ENCODE assay signal across 8 cellular contexts in genomic region chrX:55057691-55058249, GRCh38. TPM values are rescaled to one million over a fixed set of nuclear protein-coding genes. Genes with fewer than 3 reads are reported as not detected.
DNase-seq lines count a peak whose midpoint lies in the region; ATAC-seq, FAIRE-seq and TF ChIP-seq lines count a peak whose summit lies in the region.

No MANE protein-coding gene starts in this region.

- FAIRE-seq in GM18507 (lab: Jason Lieb, UNC), result peak; percentile 85
- peak; percentile 73 for FAIRE-seq in endothelial cell of umbilical vein (lab: Jason Lieb, UNC)

- H3K4me3 Mint-ChIP-seq in CD8-positive, alpha-beta T cell, result peak overlapping the region; percentile 71
- H3K4me3 Mint-ChIP-seq in WTC11 (no peak overlapping the region), naive B cell (peak overlapping the region; percentile 27 to 82 (median 60))

- H3K4me1 ChIP-seq in CD8-positive, alpha-beta T cell (ENCODE audit: insufficient read depth, low read length), result peaks cover 12% of the 10 kb centered on the region
- H3K4me1 ChIP-seq in MM.1S (ENCODE audit: low read length) (no peaks in the 10 kb centered on the region), endothelial cell of umbilical vein (ENCODE audit: control insufficient read depth, extremely low read depth, insufficient read depth, low read length) (peaks cover 4% of the 10 kb centered on the region)

- H3K36me3 Mint-ChIP-seq in CD8-positive, alpha-beta T cell, result no peaks in the 10 kb centered on the region
- H3K36me3 Mint-ChIP-seq in WTC11, result peaks cover 4% of the 10 kb centered on the region; the same call in 1 of the 2 replicates
- no peaks in the 10 kb centered on the region for H3K36me3 Mint-ChIP-seq in naive B cell

- peak; percentile 75 for ATAC-seq in CD8-positive, alpha-beta T cell
- ATAC-seq in WTC11 (peak; percentile 51; the same call in 1 of the 2 replicates), naive B cell (ENCODE audit: low read depth in 2 of 2) (peak; percentile 62 to 65), GM19035 (IDR thresholded peaks at IDR 0.05; ENCODE audit: unreplicated experiment) (no peak), HG03469 (IDR thresholded peaks at IDR 0.05; ENCODE audit: unreplicated experiment) (no peak)

- no peaks in the 10 kb centered on the region for H3K79me2 ChIP-seq in MM.1S (ENCODE audit: low read length)
- no peaks in the 10 kb centered on the region for H3K79me2 ChIP-seq in endothelial cell of umbilical vein (ENCODE audit: control insufficient read depth, insufficient read depth, low read length)

- intact Hi-C loops in CD8-positive, alpha-beta T cell (cut with DNase I, micrococcal nuclease), result loop anchor here (1.0 to 10.0 kb wide), 10 partner anchors 45 to 1015 kb away; partner anchors contain the start of genes PHF8 (in 2 of the 2), APEX2 (in 1 of the 2) and FAM120C (in 1 of the 2)
- intact Hi-C loops in endothelial cell of umbilical vein (cut with micrococcal nuclease), result loop anchor here (1.0 to 5.0 kb wide), 7 partner anchors 49 to 700 kb away; partner anchors contain the start of gene WNK3

- no peak overlapping the region for H3K9ac ChIP-seq in MM.1S (ENCODE audit: low read length)
- peak overlapping the region; percentile 62 for H3K9ac ChIP-seq in endothelial cell of umbilical vein (replicated peaks; ENCODE audit: extremely low read depth, insufficient read depth, low read length)

- H3K36me3 ChIP-seq in CD8-positive, alpha-beta T cell (ENCODE audit: insufficient read depth, low read length), result no peaks in the 10 kb centered on the region
- H3K36me3 ChIP-seq in MM.1S (replicated peaks; ENCODE audit: insufficient read depth, low read length) (no peaks in the 10 kb centered on the region), endothelial cell of umbilical vein (ENCODE audit: control insufficient read depth in 2 of 2, extremely low read depth in 1 of 2, insufficient read depth in 2 of 2, low read length in 2 of 2) (no peaks in the 10 kb centered on the region)

- peak overlapping the region; percentile 77 for H3K27ac Mint-ChIP-seq in CD8-positive, alpha-beta T cell
- H3K27ac Mint-ChIP-seq in WTC11 (no peak overlapping the region), naive B cell (peak overlapping the region in 3 of 6 donors; percentile 15 to 85 (median 53))

- H3F3A ChIP-seq in MM.1S (ENCODE audit: insufficient read depth, low read length), result no peaks in the 10 kb centered on the region

- no peaks in the 10 kb centered on the region for H3K9me2 ChIP-seq in MM.1S (replicated peaks; ENCODE audit: insufficient read depth, low read length)

- 0 out of 2 replicates have a peak overlapping the region, but pooled peaks have one; percentile 21 for H2AFZ ChIP-seq in MM.1S (ENCODE audit: low read length)
- peak overlapping the region; percentile 34 for H2AFZ ChIP-seq in endothelial cell of umbilical vein (ENCODE audit: low read depth, low read length)

- no peaks in the 10 kb centered on the region for H3K9me3 Mint-ChIP-seq in CD8-positive, alpha-beta T cell
- no peaks in the 10 kb centered on the region for H3K9me3 Mint-ChIP-seq in WTC11
- H3K9me3 Mint-ChIP-seq in naive B cell, result peaks cover 0 to 1% (median 0%) of the 10 kb centered on the region in 7 donors

- H4K20me1 ChIP-seq in MM.1S (ENCODE audit: insufficient read depth, low read length) (no peaks in the 10 kb centered on the region), endothelial cell of umbilical vein (replicated peaks; ENCODE audit: control insufficient read depth, extremely low read depth, insufficient read depth, low read length) (no peaks in the 10 kb centered on the region)

- POLR2A ChIA-PET in CD8-positive, alpha-beta T cell (lab: Charles Lee), result interaction anchor here (1.0 kb wide), 1 partner anchor 57 kb away, joined by 3 read pairs; the partner anchor contains the start of gene APEX2
- POLR2A ChIA-PET in WTC11 (lab: Charles Lee), result no interaction called here
- POLR2A ChIA-PET in endothelial cell of umbilical vein (lab: Charles Lee), result no interaction called here

- peak overlapping the region; percentile 20 for H3K4me3 ChIP-seq in CD8-positive, alpha-beta T cell (ENCODE audit: low read depth, low read length)
- H3K4me3 ChIP-seq in MM.1S (ENCODE audit: low read length), result no peak overlapping the region; the same call in 1 of the 2 replicates
- H3K4me3 ChIP-seq in endothelial cell of umbilical vein (replicated peaks in 1 of 3; ENCODE audit: insufficient read depth in 1 of 3, low read depth in 1 of 3, low read length in 3 of 3), result peak overlapping the region in 1 of 3 experiments; percentile 15

- TF ChIP-seq POLR2A in endothelial cell of umbilical vein (IDR thresholded peaks at IDR 0.05; ENCODE audit: low read depth, low read length), result no peak

- H3K9me1 ChIP-seq in endothelial cell of umbilical vein (replicated peaks; ENCODE audit: control insufficient read depth, extremely low read depth, insufficient read depth, low read length), result no peaks in the 10 kb centered on the region

- H3K4me2 ChIP-seq in MM.1S (ENCODE audit: low read depth, low read length) (peak overlapping the region; percentile 47), endothelial cell of umbilical vein (ENCODE audit: insufficient read depth, low read length) (peak overlapping the region; percentile 92)

- H3K27me3 Mint-ChIP-seq in CD8-positive, alpha-beta T cell (ENCODE audit: low read depth), result no peaks in the 10 kb centered on the region
- H3K27me3 Mint-ChIP-seq in WTC11 (ENCODE audit: low read depth) (no peaks in the 10 kb centered on the region; the same call in 1 of the 2 replicates), naive B cell (no peaks in the 10 kb centered on the region)

- CTCF ChIA-PET in CD8-positive, alpha-beta T cell (lab: Charles Lee), result interaction anchor here (0.7 to 1.1 kb wide), 10 partner anchors 19 to 1191 kb away, joined by 3 to 22 read pairs (median 3); no protein-coding TSS in a partner anchor
- CTCF ChIA-PET in WTC11 (lab: Charles Lee) (interaction anchor here (1.1 kb wide), 1 partner anchor 123 kb away, joined by 3 read pairs; no protein-coding TSS in a partner anchor), endothelial cell of umbilical vein (lab: Charles Lee) (interaction anchor here (0.6 to 1.3 kb wide), 8 partner anchors 13 to 1740 kb away, joined by 3 to 33 read pairs (median 4); partner anchors contain the start of gene APEX2)

- DNase-seq in CD8-positive, alpha-beta T cell, result peak in 3 of 7 experiments; percentile 1 to 33 (median 16)
- peak; percentile 3 for DNase-seq in GM18507 (ENCODE audit: extremely low spot score, insufficient read length, low read depth)
- peak; percentile 40 for DNase-seq in MM.1S
- DNase-seq in WTC11 (ENCODE audit: low spot score), result peak; percentile 11
- peak; percentile 65 for DNase-seq in endothelial cell of umbilical vein (ENCODE audit: low read depth, low spot score)
- DNase-seq in naive B cell, result peak; percentile 19

- no TSS peak for BruUV-seq in endothelial cell of umbilical vein (replicated peaks; lab: Mats Ljungman, UMichigan)

- no peaks in the 10 kb centered on the region for H3K27me3 ChIP-seq in CD8-positive, alpha-beta T cell (ENCODE audit: insufficient read depth, low read length)
- no peaks in the 10 kb centered on the region for H3K27me3 ChIP-seq in MM.1S (replicated peaks; ENCODE audit: insufficient read depth, low read length)
- H3K27me3 ChIP-seq in endothelial cell of umbilical vein (ENCODE audit: control insufficient read depth in 2 of 2, insufficient read depth in 2 of 2, low read length in 2 of 2), result no peaks in the 10 kb centered on the region

- H3K4me1 Mint-ChIP-seq in CD8-positive, alpha-beta T cell (ENCODE audit: low read depth), result peaks cover 15% of the 10 kb centered on the region
- H3K4me1 Mint-ChIP-seq in WTC11 (peaks cover 7% of the 10 kb centered on the region), naive B cell (peaks cover 0 to 11% (median 10%) of the 10 kb centered on the region in 3 donors)

- dilution Hi-C loops in endothelial cell of umbilical vein (cut with MboI; ENCODE audit: extremely low pct_ligation_motif_present, low sequenced_read_pairs), result no loop called here

- no peaks in the 10 kb centered on the region for H3K9me3 ChIP-seq in CD8-positive, alpha-beta T cell (ENCODE audit: low read length)
- H3K9me3 ChIP-seq in MM.1S (replicated peaks; ENCODE audit: insufficient read depth, low read length) (no peaks in the 10 kb centered on the region), endothelial cell of umbilical vein (replicated peaks; ENCODE audit: control insufficient read depth, insufficient read depth, low read length) (no peaks in the 10 kb centered on the region)

- no peak overlapping the region for H3K27ac ChIP-seq in CD8-positive, alpha-beta T cell (ENCODE audit: low read depth, low read length)
- H3K27ac ChIP-seq in MM.1S (ENCODE audit: low read length) (no peak overlapping the region), endothelial cell of umbilical vein (ENCODE audit: insufficient read depth, low read depth, low read length) (peak overlapping the region; percentile 87)

- peak; percentile 87 for TF ChIP-seq CTCF in CD8-positive, alpha-beta T cell (IDR thresholded peaks at IDR 0.05)
- TF ChIP-seq CTCF in MM.1S (IDR thresholded peaks at IDR 0.05; ENCODE audit: low read length) (peak; percentile 75), WTC11 (IDR thresholded peaks at IDR 0.05) (0 out of 2 replicates have a peak, but pooled peaks have one; percentile 35), endothelial cell of umbilical vein (IDR thresholded peaks at IDR 0.05; ENCODE audit: extremely low read depth in 1 of 2, insufficient read depth in 1 of 2, low read depth in 1 of 2, low read length in 2 of 2) (peak; percentile 45 to 54)

RNA-seq across cellular contexts. Expression of gene PAGE2B, which starts 17.1 kb away (rescaled TPM):
- total RNA-seq in CD8-positive, alpha-beta T cell, result not detected
- 0.46 to 0.94 TPM (median 0.92 TPM) in 3 replicates for total RNA-seq in WTC11 (2021)
- not detected in 2 replicates for total RNA-seq in endothelial cell of umbilical vein
- not detected in 2 replicates for polyA plus RNA-seq in endothelial cell of umbilical vein
- polyA plus RNA-seq in endothelial cell of umbilical vein (2011; cell fraction: cytosol; rRNA removed), result not detected in 2 replicates
- 0.54 TPM in 1 of 2 replicates, not detected in the other for polyA plus RNA-seq in endothelial cell of umbilical vein (2011; cell fraction: nucleus; rRNA removed)
- polyA plus RNA-seq in endothelial cell of umbilical vein (2012), result not detected in 2 replicates
- not detected in 2 replicates for polyA minus RNA-seq in endothelial cell of umbilical vein
- polyA minus RNA-seq in endothelial cell of umbilical vein (2011; cell fraction: cytosol; rRNA and poly(A)+ RNA removed), result not detected
- polyA minus RNA-seq in endothelial cell of umbilical vein (2011; cell fraction: nucleus; rRNA and poly(A)+ RNA removed), result not detected in 2 replicates
- polyA plus RNA-seq in naive B cell (ENCODE audit: low read depth in 6 of 6), result not detected

RNA-seq across cellular contexts. Expression of gene ALAS2, which starts 27.0 kb away (rescaled TPM):
- total RNA-seq in CD8-positive, alpha-beta T cell, result not detected
- total RNA-seq in WTC11 (2021) (0.30 to 0.35 TPM in 2 of 3 replicates, not detected in the other), endothelial cell of umbilical vein (not detected in 2 replicates)
- polyA plus RNA-seq in endothelial cell of umbilical vein (not detected in 2 replicates), naive B cell (ENCODE audit: low read depth in 6 of 6) (10 to 100 TPM in 1 of 6 donors, 1 to 10 TPM in 3, under 1 TPM in 1, not detected in 1; 0.21 to 12.6 (median 1.4) TPM)
- polyA plus RNA-seq in endothelial cell of umbilical vein (2011; cell fraction: cytosol; rRNA removed), result not detected in 2 replicates
- not detected in 2 replicates for polyA plus RNA-seq in endothelial cell of umbilical vein (2011; cell fraction: nucleus; rRNA removed)
- not detected in 2 replicates for polyA plus RNA-seq in endothelial cell of umbilical vein (2012)
- 2.2 and 3.4 TPM in 2 replicates for polyA minus RNA-seq in endothelial cell of umbilical vein
- not detected for polyA minus RNA-seq in endothelial cell of umbilical vein (2011; cell fraction: cytosol; rRNA and poly(A)+ RNA removed)
- not detected in 2 replicates for polyA minus RNA-seq in endothelial cell of umbilical vein (2011; cell fraction: nucleus; rRNA and poly(A)+ RNA removed)

RNA-seq across cellular contexts. Expression of gene PAGE2, which starts 31.0 kb away (rescaled TPM):
- not detected for total RNA-seq in CD8-positive, alpha-beta T cell
- not detected in 3 replicates for total RNA-seq in WTC11 (2021)
- total RNA-seq in endothelial cell of umbilical vein, result not detected in 2 replicates
- polyA plus RNA-seq in endothelial cell of umbilical vein, result not detected in 2 replicates
- polyA plus RNA-seq in endothelial cell of umbilical vein (2011; cell fraction: cytosol; rRNA removed), result not detected in 2 replicates
- polyA plus RNA-seq in endothelial cell of umbilical vein (2011; cell fraction: nucleus; rRNA removed), result not detected in 2 replicates
- not detected in 2 replicates for polyA plus RNA-seq in endothelial cell of umbilical vein (2012)
- polyA minus RNA-seq in endothelial cell of umbilical vein, result not detected in 2 replicates
- not detected for polyA minus RNA-seq in endothelial cell of umbilical vein (2011; cell fraction: cytosol; rRNA and poly(A)+ RNA removed)
- polyA minus RNA-seq in endothelial cell of umbilical vein (2011; cell fraction: nucleus; rRNA and poly(A)+ RNA removed), result not detected in 2 replicates
- not detected for polyA plus RNA-seq in naive B cell (ENCODE audit: low read depth in 6 of 6)

RNA-seq across cellular contexts. Expression of gene APEX2, which starts 57.6 kb away (rescaled TPM):
- total RNA-seq in CD8-positive, alpha-beta T cell, result 1 to 10 TPM; 6.6 to 7.5 TPM
- total RNA-seq in WTC11 (2021), result 18.7 to 19.9 TPM (median 19.3 TPM) in 3 replicates
- 22.7 and 26.6 TPM in 2 replicates for total RNA-seq in endothelial cell of umbilical vein
- polyA plus RNA-seq in endothelial cell of umbilical vein, result 54.1 and 55.9 TPM in 2 replicates
- 37.9 and 38.1 TPM in 2 replicates for polyA plus RNA-seq in endothelial cell of umbilical vein (2011; cell fraction: cytosol; rRNA removed)
- 24.7 and 27.7 TPM in 2 replicates for polyA plus RNA-seq in endothelial cell of umbilical vein (2011; cell fraction: nucleus; rRNA removed)
- 22.3 and 25.7 TPM in 2 replicates for polyA plus RNA-seq in endothelial cell of umbilical vein (2012)
- polyA minus RNA-seq in endothelial cell of umbilical vein, result 38.4 and 40.5 TPM in 2 replicates
- 51.8 TPM for polyA minus RNA-seq in endothelial cell of umbilical vein (2011; cell fraction: cytosol; rRNA and poly(A)+ RNA removed)
- polyA minus RNA-seq in endothelial cell of umbilical vein (2011; cell fraction: nucleus; rRNA and poly(A)+ RNA removed), result 10.8 TPM in 2 replicates
- 10 to 100 TPM; 11.8 to 28.6 (median 21.6) TPM for polyA plus RNA-seq in naive B cell (ENCODE audit: low read depth in 6 of 6)

Comparison
In these comparisons a context has a peak if more than half of its experiments do, and no peak if none do; other contexts are left out.
1. ATAC-seq: peak in CD8-positive, alpha-beta T cell (single experiment), WTC11 (single experiment) and naive B cell (2 of 2); none in GM19035 (single experiment) and HG03469 (single experiment).
2. CTCF ChIP-seq: peak in every context shown above with its lines; median percentile 87 in CD8-positive, alpha-beta T cell; 75 in MM.1S; 50 in endothelial cell of umbilical vein; 35 in WTC11.